Comparison of ENCODE assay signal across 7 cellular contexts in the genomic region with DNA sequence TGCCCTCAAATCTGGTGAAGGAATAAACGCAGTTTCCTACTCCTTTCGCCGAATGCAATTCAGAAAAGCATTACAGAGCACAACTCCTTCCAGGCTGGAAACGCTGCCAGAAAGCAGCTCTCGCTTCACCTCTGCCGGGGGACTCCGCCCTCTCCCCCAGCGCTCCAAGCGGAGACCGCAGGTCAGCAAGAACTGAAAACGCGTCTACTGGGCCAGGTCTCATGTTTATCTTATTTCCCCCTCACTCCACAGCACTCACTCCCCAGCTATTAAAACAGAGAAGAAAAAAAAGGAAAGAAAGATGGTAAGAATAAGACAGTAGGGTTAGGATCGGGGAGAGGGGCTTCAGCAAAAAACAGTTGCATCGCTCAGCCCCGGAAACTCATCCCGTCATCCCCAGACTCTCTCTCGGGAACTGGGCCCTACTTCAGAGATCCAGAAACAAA. TPM values are rescaled to one million over a fixed set of nuclear protein-coding genes. Genes with fewer than 3 reads are reported as not detected.
A peak's percentile ranks its signal among the peaks of the same experiment; 100 is the strongest.
DNase-seq lines count a peak whose midpoint lies in the region; ATAC-seq and TF ChIP-seq lines count a peak whose summit lies in the region.

No MANE protein-coding gene starts in this region.

- no TSS peak for BruUV-seq in mammary epithelial cell (replicated peaks; lab: Mats Ljungman, UMichigan)

- peak overlapping the region; percentile 85 for H3K4me3 ChIP-seq in WI38 (ENCODE audit: low read depth, low read length)
- peak overlapping the region; percentile 51 to 97 (median 80) for H3K4me3 ChIP-seq in mammary epithelial cell (replicated peaks in 1 of 3; ENCODE audit: insufficient read depth in 1 of 3, low read depth in 2 of 3, low read length in 3 of 3)

- 0% methylated on average over 16 of the region's 17 CpGs for WGBS in mammary epithelial cell (ENCODE audit: low coverage, missing lambda C conversion rate)

- in situ Hi-C loops in mammary epithelial cell (cut with MboI; ENCODE audit: low sequenced_read_pairs in 2 of 2), result no loop called here

- H3K4me1 ChIP-seq in mammary epithelial cell (ENCODE audit: insufficient read depth, low read length), result peaks cover 18% of the 10 kb centered on the region

- H3K27me3 ChIP-seq in mammary epithelial cell (ENCODE audit: insufficient read depth, low read length), result no peaks in the 10 kb centered on the region

- no peaks in the 10 kb centered on the region for H3K9me3 ChIP-seq in mammary epithelial cell (replicated peaks; ENCODE audit: insufficient read depth, low read length)

- CTCF ChIA-PET in mammary epithelial cell (lab: Charles Lee; ENCODE audit: low non-redundant PET), result interaction anchor here (0.7 to 1.0 kb wide), 3 partner anchors 71 to 884 kb away, joined by 3 to 4 read pairs (median 3); partner anchors contain the start of gene KCNH1

- no peaks in the 10 kb centered on the region for H3K9me3 Mint-ChIP-seq in immature natural killer cell

- TF ChIP-seq CTCF in WI38 (IDR thresholded peaks at IDR 0.05; ENCODE audit: low read depth, low read length) (no peak), mammary epithelial cell (conservative IDR thresholded peaks at IDR 0.05 in 1 of 2, IDR thresholded peaks at IDR 0.05 in 1 of 2; ENCODE audit: extremely low read depth in 1 of 2, insufficient read depth in 1 of 2, low read depth in 1 of 2, low read length in 2 of 2) (no peak)

- DNase-seq in NCI-H2196 treated with DMSO at 0.1 percent for 48 hours (lab: John Stamatoyannopoulos, UW; ENCODE audit: unreplicated experiment), result peak; percentile 56
- peak; percentile 74 for DNase-seq in mammary epithelial cell
- DNase-seq in immature natural killer cell, result peak; percentile 64 to 68 (median 65)
- peak; percentile 32 for DNase-seq in smooth muscle cell of the brain vasculature (ENCODE audit: low read depth, low spot score)

- dilution Hi-C loops in mammary epithelial cell (cut with HindIII; ENCODE audit: low sequenced_read_pairs), result no loop called here

- H3K36me3 Mint-ChIP-seq in immature natural killer cell, result no peaks in the 10 kb centered on the region

- peaks cover 26% of the 10 kb centered on the region for H3K79me2 ChIP-seq in mammary epithelial cell (ENCODE audit: insufficient read depth, low read length)

- H3K36me3 ChIP-seq in mammary epithelial cell (ENCODE audit: insufficient read depth, low read length), result no peaks in the 10 kb centered on the region

- H3K4me1 Mint-ChIP-seq in immature natural killer cell, result peaks cover 19 to 31% of the 10 kb centered on the region in 2 donors

- H3K4me3 Mint-ChIP-seq in immature natural killer cell, result peak overlapping the region; percentile 85 to 95 (median 92)

- peaks cover 17 to 22% (median 18%) of the 10 kb centered on the region in 3 donors for H3K27me3 Mint-ChIP-seq in immature natural killer cell (ENCODE audit: low read depth in 3 of 3)

- peak overlapping the region; percentile 92 for H3K9ac ChIP-seq in mammary epithelial cell (ENCODE audit: insufficient read depth, low read length)

- H4K20me1 ChIP-seq in mammary epithelial cell (ENCODE audit: insufficient read depth, low read length), result no peaks in the 10 kb centered on the region

- peak overlapping the region; percentile 87 for H3K27ac ChIP-seq in mammary epithelial cell (ENCODE audit: insufficient read depth, low read depth, low read length)

- H2AFZ ChIP-seq in mammary epithelial cell (ENCODE audit: low read depth, low read length), result peak overlapping the region; percentile 95

- H3K27ac Mint-ChIP-seq in immature natural killer cell, result peak overlapping the region; percentile 87 to 96 (median 94)

- H3K4me2 ChIP-seq in mammary epithelial cell (ENCODE audit: insufficient read depth, low read depth, low read length), result peak overlapping the region; percentile 95

- ATAC-seq in GM18511 (IDR thresholded peaks at IDR 0.05; ENCODE audit: unreplicated experiment), result peak; percentile 44
- ATAC-seq in HG03066 (IDR thresholded peaks at IDR 0.05; ENCODE audit: low read depth, unreplicated experiment), result peak; percentile 37

- intact Hi-C loops in mammary epithelial cell (cut with micrococcal nuclease), result loop anchor here (5.0 to 10.0 kb wide), 5 partner anchors 86 to 1029 kb away; partner anchors contain the start of gene PPP2R5A

RNA-seq across cellular contexts. Expression of gene RCOR3, which starts 0.8 kb away (rescaled TPM):
- 10 to 100 TPM; 32.8 to 34.5 TPM for total RNA-seq in mammary epithelial cell
- polyA plus RNA-seq in mammary epithelial cell, result 16.1 TPM
- 9.7 TPM for polyA minus RNA-seq in mammary epithelial cell
- polyA plus RNA-seq in immature natural killer cell, result 10 to 100 TPM; 11.7 to 33.3 (median 16.4) TPM

Comparison
In these comparisons a context has a peak if more than half of its experiments do, and no peak if none do; other contexts are left out.
1. Peak in every context shown above with its lines: DNase-seq, ATAC-seq, H3K4me3 ChIP-seq and H3K27ac ChIP-seq.